In the genomic region with DNA sequence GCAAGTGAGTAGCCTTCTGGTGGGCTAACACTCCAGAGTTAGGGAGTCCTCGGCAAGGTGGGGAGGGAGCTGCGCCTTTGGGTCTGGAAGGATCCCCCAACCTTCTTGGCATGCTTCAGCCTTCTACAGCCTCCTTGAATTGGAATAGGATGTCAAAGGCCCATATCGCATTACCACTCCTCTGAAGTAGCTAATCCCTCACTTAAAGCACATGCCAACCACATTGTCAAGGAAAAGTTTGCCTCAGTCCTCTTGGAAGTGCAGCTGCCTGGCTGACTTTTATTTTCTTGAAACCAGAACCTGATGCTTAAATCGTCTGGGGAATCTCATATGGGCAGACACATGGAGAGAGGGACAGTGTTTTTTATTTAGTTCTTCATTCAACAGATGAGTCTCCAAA, we compare ENCODE assay signal across 38 cellular contexts. TPM values are rescaled to one million over a fixed set of nuclear protein-coding genes. Genes with fewer than 3 reads are reported as not detected.
"Had no signal": no experiment of that assay in that cellular context is flagged by ENCODE, and none has a peak within 500 bp of the region (broad histone marks: within the 10 kb centered on the region; RNA-seq: fewer than 3 reads in every experiment).

No MANE protein-coding gene starts in this region.

- H3K36me3 Mint-ChIP-seq: activated naive CD8-positive, alpha-beta T cell had no signal

- DNase-seq: activated B cell treated with CpG ODN at 0.5 μM for 24 hours; activated CD4-positive, alpha-beta T cell treated with anti-CD3 and anti-CD28 coated beads for 48 hours; activated CD4-positive, alpha-beta T cell treated with anti-CD3 and anti-CD28 coated beads, Interleukin-2, amount 50 U/mL, for 1 hour; activated CD4-positive, alpha-beta T cell treated with anti-CD3 and anti-CD28 coated beads, Interleukin-2, amount 50 U/mL, for 48 hours; activated CD8-positive, alpha-beta memory T cell treated with anti-CD3 and anti-CD28 coated beads for 24 hours; activated CD8-positive, alpha-beta T cell treated with anti-CD3 and anti-CD28 coated beads for 36 hours; activated effector memory CD4-positive, alpha-beta T cell treated with Interleukin-2 at 50 U/mL for 16 hours; activated gamma-delta T cell treated with Interleukin-2 at 50 U/mL for 16 hours; activated naive CD4-positive, alpha-beta T cell treated with anti-CD3 and anti-CD28 coated beads, Interleukin-2, amount 50 U/mL, for 16 hours; activated naive CD4-positive, alpha-beta T cell treated with Interleukin-2 at 50 U/mL for 16 hours; activated T-cell treated with anti-CD3 and anti-CD28 coated beads, Interleukin-2, amount 50 U/mL, for 4 hours; amniotic stem cell; anterior cingulate cortex; brain microvascular endothelial cell; caudate nucleus; effector memory CD4-positive, alpha-beta T cell; endodermal cell; erythroblast; esophagus squamous epithelium; foreskin melanocyte; heart right ventricle; T-helper 1 cell; T-helper 17 cell; T1000; WERI-Rb-1 had no signal

- H3K9me3 Mint-ChIP-seq: activated B cell treated with CpG ODN at 0.5 μM for 24 hours; activated CD8-positive, alpha-beta T cell treated with anti-CD3 and anti-CD28 coated beads for 36 hours; activated T-cell treated with anti-CD3 and anti-CD28 coated beads, Interleukin-2, amount 50 U/mL, for 4 hours; activated T-helper 17 cell treated with anti-CD3 and anti-CD28 coated beads, Interleukin-2, amount 50 U/mL, for 72 hours; endodermal cell; T-helper 2 cell treated with Interferon-gamma antibody and Interleukin-4, amounts not matched to agents 5 μg/mL and 100 μg/mL, for 36 hours had no signal

- H3K4me3 ChIP-seq: esophagus squamous epithelium, gastroesophageal sphincter, heart right ventricle had no signal

- H3K27ac Mint-ChIP-seq: activated B cell treated with CpG ODN at 0.5 μM for 24 hours; activated CD8-positive, alpha-beta T cell treated with anti-CD3 and anti-CD28 coated beads for 36 hours; activated naive CD8-positive, alpha-beta T cell; activated T-helper 17 cell treated with anti-CD3 and anti-CD28 coated beads, Interleukin-2, amount 50 U/mL, for 72 hours; endodermal cell; T-helper 17 cell; T-helper 2 cell treated with Interferon-gamma antibody and Interleukin-4, amounts not matched to agents 5 μg/mL and 100 μg/mL, for 36 hours had no signal

- H3K36me3 ChIP-seq: brain microvascular endothelial cell, esophagus squamous epithelium, gastroesophageal sphincter, heart right ventricle, WERI-Rb-1 had no signal

- H3K27ac ChIP-seq: brain microvascular endothelial cell, esophagus squamous epithelium, gastroesophageal sphincter, heart right ventricle, WERI-Rb-1 had no signal

- H3K9me3 ChIP-seq: esophagus squamous epithelium, gastroesophageal sphincter, heart right ventricle had no signal

- H3K4me1 Mint-ChIP-seq: activated B cell treated with CpG ODN at 0.5 μM for 24 hours had no signal

- ATAC-seq: activated CD4-positive, CD25-positive, alpha-beta regulatory T cell treated with anti-CD3 and anti-CD28 coated beads, Interleukin-2, amount 50 U/mL, for 24 hours; activated CD8-positive, alpha-beta T cell treated with anti-CD3 and anti-CD28 coated beads for 36 hours; activated T-cell treated with anti-CD3 and anti-CD28 coated beads, Interleukin-2, amount 50 U/mL, for 4 hours; activated T-helper 17 cell treated with anti-CD3 and anti-CD28 coated beads, Interleukin-2, amount 50 U/mL, for 72 hours; gastroesophageal sphincter; heart right ventricle; T-helper 17 cell had no signal

- H3K27me3 ChIP-seq: brain microvascular endothelial cell had no signal

- H3K4me3 Mint-ChIP-seq: activated B cell treated with CpG ODN at 0.5 μM for 24 hours; activated CD8-positive, alpha-beta T cell treated with anti-CD3 and anti-CD28 coated beads for 36 hours; activated naive CD8-positive, alpha-beta T cell; activated T-cell treated with anti-CD3 and anti-CD28 coated beads, Interleukin-2, amount 50 U/mL, for 4 hours; activated T-helper 17 cell treated with anti-CD3 and anti-CD28 coated beads, Interleukin-2, amount 50 U/mL, for 72 hours; endodermal cell; T-helper 17 cell; T-helper 2 cell treated with Interferon-gamma antibody and Interleukin-4, amounts not matched to agents 5 μg/mL and 100 μg/mL, for 36 hours had no signal

RNA-seq across cellular contexts. Expression of a gene that starts 14.5 kb away (rescaled TPM):
- total RNA-seq: activated B cell treated with CpG ODN at 0.5 μM for 24 hours; activated CD8-positive, alpha-beta T cell treated with anti-CD3 and anti-CD28 coated beads for 36 hours; activated T-cell treated with anti-CD3 and anti-CD28 coated beads, Interleukin-2, amount 50 U/mL, for 4 hours; activated T-helper 17 cell treated with anti-CD3 and anti-CD28 coated beads, Interleukin-2, amount 50 U/mL, for 72 hours; chondrocyte; dermis microvascular lymphatic vessel endothelial cell; fibroblast of villous mesenchyme; glomerular endothelial cell; T-helper 17 cell had no signal
- polyA plus RNA-seq: fibroblast of lung had no signal

RNA-seq across cellular contexts. Expression of a gene that starts 28.5 kb away (rescaled TPM):
- total RNA-seq: activated B cell treated with CpG ODN at 0.5 μM for 24 hours; activated CD8-positive, alpha-beta T cell treated with anti-CD3 and anti-CD28 coated beads for 36 hours; activated T-cell treated with anti-CD3 and anti-CD28 coated beads, Interleukin-2, amount 50 U/mL, for 4 hours; activated T-helper 17 cell treated with anti-CD3 and anti-CD28 coated beads, Interleukin-2, amount 50 U/mL, for 72 hours; astrocyte; bronchial epithelial cell; chondrocyte; dermis microvascular lymphatic vessel endothelial cell; endodermal cell; esophagus squamous epithelium; fibroblast of lung; fibroblast of villous mesenchyme; gastroesophageal sphincter; glomerular endothelial cell; heart right ventricle; T-helper 17 cell had no signal
- polyA plus RNA-seq: adipose tissue, fibroblast of lung, heart right ventricle had no signal
